1 cellular context compared by ENCODE assay signal in the genomic region with DNA sequence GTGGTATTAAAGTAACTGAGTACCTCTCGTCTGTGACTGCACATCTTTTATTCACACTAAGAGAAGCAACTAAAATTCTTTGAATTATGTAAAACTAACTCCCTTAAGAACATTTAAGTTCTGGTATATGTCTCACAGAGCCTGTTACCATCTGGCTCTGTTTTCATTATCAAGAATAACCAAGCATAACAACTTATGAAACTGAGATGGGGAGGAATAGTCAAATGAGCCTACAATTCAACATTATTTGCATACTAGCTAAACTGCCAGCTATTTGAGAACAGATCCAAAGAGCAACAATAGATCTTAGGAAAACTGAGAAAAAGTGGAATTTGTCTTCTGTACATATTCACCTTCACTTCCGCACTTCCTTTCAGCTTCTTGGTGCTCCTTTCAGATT.
TF ChIP-seq lines count a peak whose summit lies in the region.

No MANE protein-coding gene starts in this region.

TF ChIP-seq in GM12878, 131 proteins besides CTCF, POLR2A, EP300 and RAD21:
- TF ChIP-seq, protein P1, sequence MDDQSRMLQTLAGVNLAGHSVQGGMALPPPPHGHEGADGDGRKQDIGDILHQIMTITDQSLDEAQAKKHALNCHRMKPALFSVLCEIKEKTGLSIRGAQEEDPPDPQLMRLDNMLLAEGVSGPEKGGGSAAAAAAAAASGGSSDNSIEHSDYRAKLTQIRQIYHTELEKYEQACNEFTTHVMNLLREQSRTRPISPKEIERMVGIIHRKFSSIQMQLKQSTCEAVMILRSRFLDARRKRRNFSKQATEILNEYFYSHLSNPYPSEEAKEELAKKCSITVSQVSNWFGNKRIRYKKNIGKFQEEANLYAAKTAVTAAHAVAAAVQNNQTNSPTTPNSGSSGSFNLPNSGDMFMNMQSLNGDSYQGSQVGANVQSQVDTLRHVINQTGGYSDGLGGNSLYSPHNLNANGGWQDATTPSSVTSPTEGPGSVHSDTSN (IDR thresholded peaks at IDR 0.05; ENCODE audit: insufficient replicate concordance, low read depth, low read length): no peak
- TF ChIP-seq SRF (IDR thresholded peaks at IDR 0.05; ENCODE audit: low read depth in 2 of 2, low read length in 2 of 2): no peak
- TF ChIP-seq HDGF (IDR thresholded peaks at IDR 0.05): no peak
- no peak for TF ChIP-seq SMAD5 (IDR thresholded peaks at IDR 0.05; ENCODE audit: low read depth)
- no peak for TF ChIP-seq SIN3A (IDR thresholded peaks at IDR 0.05; ENCODE audit: low read depth, low read length)
- no peak for TF ChIP-seq NBN (IDR thresholded peaks at IDR 0.05)
- no peak for TF ChIP-seq YY1 (IDR thresholded peaks at IDR 0.05; ENCODE audit: low read depth, low read length)
